22 cellular contexts compared by ENCODE assay signal in the genomic region with DNA sequence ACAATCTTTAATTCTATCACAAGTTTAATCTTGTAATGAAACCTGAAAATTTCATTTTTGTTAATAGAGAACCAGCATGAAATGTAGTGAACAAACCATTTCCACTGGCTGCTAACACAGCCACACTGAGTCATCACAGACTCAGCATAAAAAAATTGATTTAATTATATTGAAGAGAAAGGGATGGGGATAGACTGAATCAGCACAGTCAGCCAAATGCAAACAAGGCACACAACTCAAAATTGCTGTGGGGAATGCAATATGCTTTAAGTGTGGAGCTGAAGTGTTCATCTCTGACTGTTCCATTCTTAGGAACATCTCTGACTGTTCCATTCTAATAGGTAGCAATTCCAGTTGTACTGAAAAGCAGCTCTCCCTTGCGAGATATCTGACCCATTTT.
DNase-seq lines count a peak whose midpoint lies in the region; ATAC-seq, FAIRE-seq and TF ChIP-seq lines count a peak whose summit lies in the region.
"Had no signal": no experiment of that assay in that cellular context is flagged by ENCODE, and none has a peak within 500 bp of the region (broad histone marks: within the 10 kb centered on the region; RNA-seq: fewer than 3 reads in every experiment).

No MANE protein-coding gene starts in this region.

- H4K91ac ChIP-seq in IMR-90 (ENCODE audit: insufficient read depth, low read depth, low read length) = no peak overlapping the region

- no peak overlapping the region for H4K8ac ChIP-seq in IMR-90 (ENCODE audit: low read depth in 2 of 2, low read length in 2 of 2)

- H3K56ac ChIP-seq in IMR-90 (ENCODE audit: extremely low read depth, insufficient read depth, low read length) = no peak overlapping the region

- H3K36me3 ChIP-seq in IMR-90 (ENCODE audit: control insufficient read depth, insufficient read depth, low read length) = no peaks in the 10 kb centered on the region
- H3K36me3 ChIP-seq in astrocyte (ENCODE audit: insufficient read depth, low read length) = no peaks in the 10 kb centered on the region
- H3K36me3 ChIP-seq: right atrium auricular region, SJCRH30, WERI-Rb-1 had no signal

- POLR2A ChIA-PET in IMR-90 (lab: Charles Lee; ENCODE audit: unreplicated experiment) = no interaction called here

- no peak overlapping the region for H2BK20ac ChIP-seq in IMR-90 (ENCODE audit: low read depth, low read length)

- H3K9me3 Mint-ChIP-seq in astrocyte (ENCODE audit: unreplicated experiment) = peaks cover 3% of the 10 kb centered on the region
- H3K9me3 Mint-ChIP-seq in activated naive CD4-positive, alpha-beta T cell treated with anti-CD3 and anti-CD28 coated beads for 36 hours = peaks cover 6% of the 10 kb centered on the region
- H3K9me3 Mint-ChIP-seq: CD4-positive, alpha-beta T cell had no signal

- no peaks in the 10 kb centered on the region for H3K79me2 ChIP-seq in astrocyte (ENCODE audit: insufficient read depth, low read length)

- H2BK5ac ChIP-seq in IMR-90 (ENCODE audit: low read depth, low read length, poor library complexity, severe bottlenecking) = no peak overlapping the region

- H3K23ac ChIP-seq in IMR-90 (ENCODE audit: low read depth, low read length) = no peak overlapping the region

- H3K18ac ChIP-seq in IMR-90 (ENCODE audit: low read depth, low read length) = no peak overlapping the region

- DNase-seq in AG08396 (ENCODE audit: low spot score) (peak; percentile 21), IMR-90 (peak; percentile 64), astrocyte (ENCODE audit: low read depth) (peak; percentile 72), foreskin keratinocyte (peak; percentile 40 to 63), HK-2 (ENCODE audit: unreplicated experiment) (no peak), medulla oblongata (ENCODE audit: extremely low spot score) (no peak), GOT3 (lab: John Stamatoyannopoulos, UW) (no peak)
- no peak for DNase-seq in activated naive CD4-positive, alpha-beta T cell treated with anti-CD3 and anti-CD28 coated beads for 36 hours
- DNase-seq: activated CD4-positive, alpha-beta T cell treated with anti-CD3 and anti-CD28 coated beads, Interleukin-2, amount 50 U/mL, for 4 hours; activated effector memory CD4-positive, alpha-beta T cell treated with anti-CD3 and anti-CD28 coated beads, Interleukin-2, amount 50 U/mL, for 16 hours; CD4-positive, alpha-beta T cell; dermis blood vessel endothelial cell; glutamatergic neuron; left cardiac atrium; naive thymus-derived CD4-positive, alpha-beta T cell; NCI-H748 treated with DMSO at 0.1 percent for 48 hours; SJCRH30; T-helper 2 cell; uterus; WERI-Rb-1 had no signal

- dilution Hi-C loops in IMR-90 (cut with HindIII; ENCODE audit: low sequenced_read_pairs, unreplicated experiment) = no loop called here

- TF ChIP-seq POLR2A in IMR-90 (IDR thresholded peaks at IDR 0.05; ENCODE audit: low read depth, low read length) = no peak

- CTCF ChIA-PET in IMR-90 (lab: Yijun Ruan, JAX) = no interaction called here
- CTCF ChIA-PET in activated naive CD4-positive, alpha-beta T cell treated with anti-CD3 and anti-CD28 coated beads for 36 hours (lab: Charles Lee) = no interaction called here

- in situ Hi-C loops in IMR-90 (cut with MboI; ENCODE audit: low sequenced_read_pairs) = no loop called here

- no peak overlapping the region for H2BK15ac ChIP-seq in IMR-90 (ENCODE audit: low read depth, low read length)

- no peak overlapping the region for H2AFZ ChIP-seq in IMR-90 (replicated peaks; ENCODE audit: low read length, poor library complexity)
- H2AFZ ChIP-seq in astrocyte (ENCODE audit: low read depth, low read length) = no peak overlapping the region

- FAIRE-seq in astrocyte (lab: Jason Lieb, UNC) = no peak
- FAIRE-seq: endothelial cell of umbilical vein had no signal

- H3K4me3 Mint-ChIP-seq in astrocyte (ENCODE audit: unreplicated experiment) = no peak overlapping the region
- H3K4me3 Mint-ChIP-seq in activated naive CD4-positive, alpha-beta T cell treated with anti-CD3 and anti-CD28 coated beads for 36 hours = no peak overlapping the region
- H3K4me3 Mint-ChIP-seq: CD4-positive, alpha-beta T cell; naive thymus-derived CD4-positive, alpha-beta T cell had no signal

- no TSS peak for BruUV-seq in IMR-90 (replicated peaks; lab: Mats Ljungman, UMichigan)

- H3K9ac ChIP-seq in IMR-90 (ENCODE audit: low read depth, low read length) (no peak overlapping the region), astrocyte (ENCODE audit: low read length) (no peak overlapping the region)

- no peak for TF ChIP-seq RAD21 in IMR-90 (IDR thresholded peaks at IDR 0.05; ENCODE audit: low read length)

- H2AK5ac ChIP-seq in IMR-90 (ENCODE audit: low read depth, low read length) = no peak overlapping the region

- H3K4me2 ChIP-seq in IMR-90 (ENCODE audit: low read depth, low read length) (no peak overlapping the region), astrocyte (ENCODE audit: low read length) (peak overlapping the region; percentile 23)

- no peak overlapping the region for H3K14ac ChIP-seq in IMR-90 (replicated peaks; ENCODE audit: low read depth, low read length)

- no peak overlapping the region for H4K5ac ChIP-seq in IMR-90 (ENCODE audit: low read depth, low read length)

- no peaks in the 10 kb centered on the region for H3K27me3 Mint-ChIP-seq in astrocyte (ENCODE audit: low read depth, unreplicated experiment)
- no peaks in the 10 kb centered on the region for H3K27me3 Mint-ChIP-seq in activated naive CD4-positive, alpha-beta T cell treated with anti-CD3 and anti-CD28 coated beads for 36 hours (ENCODE audit: low read depth)
- H3K27me3 Mint-ChIP-seq: CD4-positive, alpha-beta T cell had no signal

- H3K4me1 ChIP-seq in IMR-90 (ENCODE audit: control insufficient read depth, insufficient read depth, low read length) (no peaks in the 10 kb centered on the region; the same call in 1 of the 2 replicates), astrocyte (ENCODE audit: insufficient read depth, low read length) (no peaks in the 10 kb centered on the region), foreskin keratinocyte (no peaks in the 10 kb centered on the region)
- H3K4me1 ChIP-seq: right atrium auricular region, SJCRH30, uterus had no signal

- H2BK120ac ChIP-seq in IMR-90 (ENCODE audit: low read depth, low read length) = no peak overlapping the region

- H3K4me1 Mint-ChIP-seq in astrocyte (ENCODE audit: low read depth, unreplicated experiment) = no peaks in the 10 kb centered on the region
- H3K4me1 Mint-ChIP-seq in activated naive CD4-positive, alpha-beta T cell treated with anti-CD3 and anti-CD28 coated beads for 36 hours (ENCODE audit: low read depth) = no peaks in the 10 kb centered on the region
- H3K4me1 Mint-ChIP-seq: naive thymus-derived CD4-positive, alpha-beta T cell had no signal

- H3K9me3 ChIP-seq in IMR-90 (ENCODE audit: control insufficient read depth, insufficient read depth, low read length) (peaks cover 3% of the 10 kb centered on the region; the same call in 1 of the 2 replicates), astrocyte (ENCODE audit: insufficient read depth, low read depth, low read length) (no peaks in the 10 kb centered on the region)
- H3K9me3 ChIP-seq: SJCRH30, uterus had no signal

- WGBS in IMR-90 (ENCODE audit: extremely low coverage in 2 of 2, insufficient read length in 1 of 2), 2 experiments = no CpG with 5 or more reads among the region's 1 CpG

- H3K27ac Mint-ChIP-seq in astrocyte (ENCODE audit: unreplicated experiment) = no peak overlapping the region
- no peak overlapping the region for H3K27ac Mint-ChIP-seq in activated naive CD4-positive, alpha-beta T cell treated with anti-CD3 and anti-CD28 coated beads for 36 hours
- H3K27ac Mint-ChIP-seq: CD4-positive, alpha-beta T cell; naive thymus-derived CD4-positive, alpha-beta T cell had no signal

- no peaks in the 10 kb centered on the region for H3K36me3 Mint-ChIP-seq in astrocyte (ENCODE audit: low read depth, unreplicated experiment)
- H3K36me3 Mint-ChIP-seq in activated naive CD4-positive, alpha-beta T cell treated with anti-CD3 and anti-CD28 coated beads for 36 hours (ENCODE audit: low read depth) = no peaks in the 10 kb centered on the region

- H2AK9ac ChIP-seq in IMR-90 (replicated peaks; ENCODE audit: low read depth, low read length, poor library complexity) = no peak overlapping the region

- no peak overlapping the region for H3K4ac ChIP-seq in IMR-90 (ENCODE audit: low read depth, low read length)

- TF ChIP-seq CTCF in IMR-90 (conservative IDR thresholded peaks at IDR 0.05; ENCODE audit: low read depth, low read length) = no peak
- TF ChIP-seq CTCF in astrocyte (IDR thresholded peaks at IDR 0.05; ENCODE audit: insufficient read depth, low read depth, low read length) = no peak
- TF ChIP-seq CTCF in foreskin keratinocyte (conservative IDR thresholded peaks at IDR 0.05) = no peak

- H3K4me3 ChIP-seq in IMR-90 (ENCODE audit: insufficient read depth, low read depth, low read length) (no peak overlapping the region), astrocyte (ENCODE audit: insufficient read depth, low read depth, low read length) (no peak overlapping the region)
- H3K4me3 ChIP-seq: right atrium auricular region, SJCRH30, uterus had no signal

- no peaks in the 10 kb centered on the region for H3K9me1 ChIP-seq in IMR-90 (ENCODE audit: insufficient read depth, low read length)

- ATAC-seq in IMR-90 (ENCODE audit: low read depth) (peak; percentile 96), foreskin keratinocyte (peak; percentile 89)
- ATAC-seq: left cardiac atrium; naive thymus-derived CD4-positive, alpha-beta T cell had no signal

- H3K79me1 ChIP-seq in IMR-90 (ENCODE audit: low read depth in 1 of 2, low read length in 2 of 2) = no peaks in the 10 kb centered on the region

- no peaks in the 10 kb centered on the region for H3K27me3 ChIP-seq in IMR-90 (ENCODE audit: control insufficient read depth, insufficient read depth, low read length)
- H3K27me3 ChIP-seq in astrocyte (ENCODE audit: insufficient read depth, low read length) = no peaks in the 10 kb centered on the region
- no peaks in the 10 kb centered on the region for H3K27me3 ChIP-seq in foreskin keratinocyte
- H3K27me3 ChIP-seq: right atrium auricular region, SJCRH30, uterus had no signal

- H3K27ac ChIP-seq in IMR-90 (ENCODE audit: insufficient read depth, low read length) (no peak overlapping the region), astrocyte (ENCODE audit: low read depth, low read length) (no peak overlapping the region), foreskin keratinocyte (no peak overlapping the region)
- H3K27ac ChIP-seq: right atrium auricular region, SJCRH30, uterus, WERI-Rb-1 had no signal

- H4K20me1 ChIP-seq in IMR-90 (ENCODE audit: insufficient read depth, low read length) = no peaks in the 10 kb centered on the region
- no peaks in the 10 kb centered on the region for H4K20me1 ChIP-seq in astrocyte (ENCODE audit: insufficient read depth, low read length)

- intact Hi-C loops in IMR-90 (cut with micrococcal nuclease) = no loop called here
- intact Hi-C loops in activated naive CD4-positive, alpha-beta T cell treated with anti-CD3 and anti-CD28 coated beads for 36 hours (cut with micrococcal nuclease) = no loop called here

TF ChIP-seq in IMR-90, 13 proteins besides CTCF, POLR2A, EP300 and RAD21:
- TF ChIP-seq BHLHE40 (IDR thresholded peaks at IDR 0.05; ENCODE audit: low read depth, low read length) = no peak
- peak; percentile 82 for TF ChIP-seq MAFK (IDR thresholded peaks at IDR 0.05; ENCODE audit: low read depth, low read length)

Comparison
In these comparisons a context has a peak if more than half of its experiments do, and no peak if none do; other contexts are left out.
1. DNase-seq: peak in AG08396 (single experiment), IMR-90 (single experiment), astrocyte (single experiment) and foreskin keratinocyte (2 of 2); none in HK-2 (single experiment), medulla oblongata (single experiment), GOT3 (single experiment) and activated naive CD4-positive, alpha-beta T cell treated with anti-CD3 and anti-CD28 coated beads for 36 hours (single experiment).